ENCODE assay signal across 8 cellular contexts in genomic region chr9:127698985-127699670, GRCh38. TPM values are rescaled to one million over a fixed set of nuclear protein-coding genes. Genes with fewer than 3 reads are reported as not detected.
DNase-seq lines count a peak whose midpoint lies in the region; ATAC-seq and TF ChIP-seq lines count a peak whose summit lies in the region.

No MANE protein-coding gene starts in this region.

- TF ChIP-seq CTCF in activated B cell treated with CpG ODN at 0.5 μM for 24 hours (IDR thresholded peaks at IDR 0.05), result no peak
- TF ChIP-seq CTCF in mammary epithelial cell (conservative IDR thresholded peaks at IDR 0.05 in 1 of 2, IDR thresholded peaks at IDR 0.05 in 1 of 2; ENCODE audit: extremely low read depth in 1 of 2, insufficient read depth in 1 of 2, low read depth in 1 of 2, low read length in 2 of 2), result no peak

- ATAC-seq in GM19397 (IDR thresholded peaks at IDR 0.05; ENCODE audit: unreplicated experiment), result peak; percentile 91
- peak; percentile 100 for ATAC-seq in activated B cell treated with CpG ODN at 0.5 μM for 24 hours (ENCODE audit: low read depth)

- no peaks in the 10 kb centered on the region for H3K27me3 Mint-ChIP-seq in activated B cell treated with CpG ODN at 0.5 μM for 24 hours

- dilution Hi-C loops in mammary epithelial cell (cut with HindIII; ENCODE audit: low sequenced_read_pairs), result loop anchor here (5.0 kb wide), 1 partner anchor 63 kb away; no protein-coding TSS in a partner anchor

- H3K27ac ChIP-seq in HUES64 (ENCODE audit: low read depth, low read length) (no peak overlapping the region; the same call in 1 of the 2 replicates), mammary epithelial cell (ENCODE audit: insufficient read depth, low read depth, low read length) (no peak overlapping the region)

- WGBS in HUES64, result 41% methylated on average over 41 of the region's 41 CpGs
- WGBS in mammary epithelial cell (ENCODE audit: low coverage, missing lambda C conversion rate), result 21% methylated on average over 22 of the region's 41 CpGs

- in situ Hi-C loops in mammary epithelial cell (cut with MboI; ENCODE audit: low sequenced_read_pairs in 2 of 2), result no loop called here

- no peaks in the 10 kb centered on the region for H3K9me3 ChIP-seq in HUES64 (ENCODE audit: insufficient read depth, low read depth, low read length)
- H3K9me3 ChIP-seq in mammary epithelial cell (replicated peaks; ENCODE audit: insufficient read depth, low read length), result no peaks in the 10 kb centered on the region
- H3K9me3 ChIP-seq in iPS-18c (ENCODE audit: control insufficient read depth, insufficient read depth, low read length), result no peaks in the 10 kb centered on the region

- H3K4me3 Mint-ChIP-seq in activated B cell treated with CpG ODN at 0.5 μM for 24 hours, result peak overlapping the region; percentile 83

- H2AFZ ChIP-seq in mammary epithelial cell (ENCODE audit: low read depth, low read length), result peak overlapping the region; percentile 81

- POLR2A ChIA-PET in activated B cell treated with CpG ODN at 0.5 μM for 24 hours (lab: Charles Lee), result interaction anchor here (0.6 to 0.8 kb wide), 2 partner anchors 72 to 672 kb away, joined by 3 read pairs; partner anchors contain the start of gene URM1

- peak overlapping the region; percentile 51 for H3K4me2 ChIP-seq in mammary epithelial cell (ENCODE audit: insufficient read depth, low read depth, low read length)

- no peaks in the 10 kb centered on the region for H3K9me3 Mint-ChIP-seq in activated B cell treated with CpG ODN at 0.5 μM for 24 hours

- peak; percentile 98 for DNase-seq in AG20443 (ENCODE audit: low spot score)
- peak; percentile 76 for DNase-seq in activated B cell treated with CpG ODN at 0.5 μM for 24 hours
- DNase-seq in mammary epithelial cell, result peak; percentile 85
- peak; percentile 87 for DNase-seq in skeletal muscle cell (ENCODE audit: low read depth)
- no peak for DNase-seq in GF-D8 (lab: John Stamatoyannopoulos, UW)

- peak overlapping the region; percentile 55 for H3K4me3 ChIP-seq in HUES64 (ENCODE audit: low read length)
- peak overlapping the region in 2 of 3 experiments; percentile 15 to 31 for H3K4me3 ChIP-seq in mammary epithelial cell (replicated peaks in 1 of 3; ENCODE audit: insufficient read depth in 1 of 3, low read depth in 2 of 3, low read length in 3 of 3)
- H3K4me3 ChIP-seq in iPS-18c (ENCODE audit: insufficient read depth, low read depth, low read length), result peak overlapping the region; percentile 43; the same call in 1 of the 2 replicates
- peak overlapping the region; percentile 40 for H3K4me3 ChIP-seq in skeletal muscle cell (ENCODE audit: low read depth, low read length)

- CTCF ChIA-PET in activated B cell treated with CpG ODN at 0.5 μM for 24 hours (lab: Charles Lee) (no interaction called here), mammary epithelial cell (lab: Charles Lee; ENCODE audit: low non-redundant PET) (no interaction called here)

- H3K27me3 ChIP-seq in HUES64 (ENCODE audit: insufficient read depth, low read length), result no peaks in the 10 kb centered on the region
- H3K27me3 ChIP-seq in mammary epithelial cell (ENCODE audit: insufficient read depth, low read length), result no peaks in the 10 kb centered on the region

- intact Hi-C loops in activated B cell treated with CpG ODN at 0.5 μM for 24 hours (cut with micrococcal nuclease), result loop anchor here (1.0 kb wide), 2 partner anchors 16 to 36 kb away; partner anchors contain the start of genes PTRH1 and TOR2A
- intact Hi-C loops in mammary epithelial cell (cut with micrococcal nuclease), result no loop called here

- peak overlapping the region; percentile 78 for H3K27ac Mint-ChIP-seq in activated B cell treated with CpG ODN at 0.5 μM for 24 hours

- BruUV-seq in mammary epithelial cell (replicated peaks; lab: Mats Ljungman, UMichigan), result no TSS peak

- no peaks in the 10 kb centered on the region for H3K4me1 ChIP-seq in HUES64 (ENCODE audit: insufficient read depth, low read length)
- peaks cover 3% of the 10 kb centered on the region for H3K4me1 ChIP-seq in mammary epithelial cell (ENCODE audit: insufficient read depth, low read length)

- H3K79me2 ChIP-seq in mammary epithelial cell (ENCODE audit: insufficient read depth, low read length), result no peaks in the 10 kb centered on the region

- no peaks in the 10 kb centered on the region for H4K20me1 ChIP-seq in mammary epithelial cell (ENCODE audit: insufficient read depth, low read length)

- H3K36me3 Mint-ChIP-seq in activated B cell treated with CpG ODN at 0.5 μM for 24 hours (ENCODE audit: low read depth), result no peaks in the 10 kb centered on the region

- H3K36me3 ChIP-seq in HUES64 (ENCODE audit: insufficient read depth, low read length) (no peaks in the 10 kb centered on the region), mammary epithelial cell (ENCODE audit: insufficient read depth, low read length) (no peaks in the 10 kb centered on the region)

- peaks cover 16% of the 10 kb centered on the region for H3K4me1 Mint-ChIP-seq in activated B cell treated with CpG ODN at 0.5 μM for 24 hours

- H3K9ac ChIP-seq in HUES64 (ENCODE audit: low read depth, low read length), result peak overlapping the region; percentile 52; the same call in 1 of the 2 replicates
- H3K9ac ChIP-seq in mammary epithelial cell (ENCODE audit: insufficient read depth, low read length), result no peak overlapping the region

RNA-seq across cellular contexts. Expression of gene CFAP157, which starts 7.7 kb away (rescaled TPM):
- not detected for polyA plus RNA-seq in HUES64 (2013, experiment 1 of 2)
- not detected for polyA plus RNA-seq in HUES64 (2013, experiment 2 of 2)
- total RNA-seq in activated B cell treated with CpG ODN at 0.5 μM for 24 hours (not detected in 2 replicates), mammary epithelial cell (not detected)
- polyA plus RNA-seq in mammary epithelial cell, result not detected
- polyA minus RNA-seq in mammary epithelial cell, result not detected

RNA-seq across cellular contexts. Expression of gene PTRH1, which starts 16.3 kb away (rescaled TPM):
- 6.9 TPM for polyA plus RNA-seq in HUES64 (2013, experiment 1 of 2)
- polyA plus RNA-seq in HUES64 (2013, experiment 2 of 2), result 4.1 TPM
- total RNA-seq in activated B cell treated with CpG ODN at 0.5 μM for 24 hours, result 12.7 and 13.8 TPM in 2 replicates
- total RNA-seq in mammary epithelial cell, result 10 to 100 TPM; 18.2 to 32.2 TPM
- polyA plus RNA-seq in mammary epithelial cell, result 29.2 TPM
- polyA minus RNA-seq in mammary epithelial cell, result 3.6 TPM

RNA-seq across cellular contexts. Expression of gene TTC16, which starts 16.8 kb away (rescaled TPM):
- not detected for polyA plus RNA-seq in HUES64 (2013, experiment 1 of 2)
- not detected for polyA plus RNA-seq in HUES64 (2013, experiment 2 of 2)
- total RNA-seq in activated B cell treated with CpG ODN at 0.5 μM for 24 hours (not detected in 2 replicates), mammary epithelial cell (under 1 TPM; under 0.01 to 0.21 TPM)
- 0.03 TPM for polyA plus RNA-seq in mammary epithelial cell
- not detected for polyA minus RNA-seq in mammary epithelial cell

RNA-seq across cellular contexts. Expression of gene TOR2A, which starts 36.0 kb away (rescaled TPM):
- 9.2 TPM for polyA plus RNA-seq in HUES64 (2013, experiment 1 of 2)
- 13.4 TPM for polyA plus RNA-seq in HUES64 (2013, experiment 2 of 2)
- total RNA-seq in activated B cell treated with CpG ODN at 0.5 μM for 24 hours, result 13.8 and 15.1 TPM in 2 replicates
- total RNA-seq in mammary epithelial cell, result 10 to 100 TPM in 1 of 2 donors, 1 to 10 TPM in 1; 4.0 to 13.2 TPM
- 10.3 TPM for polyA plus RNA-seq in mammary epithelial cell
- polyA minus RNA-seq in mammary epithelial cell, result 5.6 TPM
